ENCODE assay signal across 16 cellular contexts in the genomic region with DNA sequence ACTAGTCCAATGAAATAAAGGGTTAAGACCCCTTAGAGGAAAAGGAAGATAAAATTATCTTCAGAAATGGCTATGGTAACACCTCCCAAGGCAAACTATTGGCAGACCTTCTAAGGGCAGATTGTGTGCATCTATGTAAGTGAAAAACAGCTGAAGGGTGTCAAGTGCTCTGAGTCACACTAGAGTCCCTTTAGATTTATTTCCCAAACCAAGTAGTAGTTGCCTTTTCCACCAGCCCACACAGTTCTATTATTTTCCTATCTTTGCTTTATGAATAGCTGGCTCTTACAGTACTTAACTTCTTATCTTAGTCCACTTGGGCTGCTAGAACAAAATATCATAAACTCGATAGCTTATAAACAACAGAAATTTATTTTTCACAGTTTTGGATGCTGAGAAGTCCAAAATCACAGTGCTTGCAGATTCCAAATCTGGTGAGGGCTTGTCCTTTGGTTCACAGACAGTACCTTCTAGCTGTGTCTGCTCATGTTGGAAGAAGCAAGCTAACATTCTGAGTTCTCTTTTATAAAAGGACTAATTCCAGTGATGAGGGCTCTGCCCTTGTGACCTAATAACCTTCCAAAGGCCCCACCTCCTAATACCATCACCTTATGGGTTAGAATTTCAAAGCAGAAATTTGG.
"Had no signal": no experiment of that assay in that cellular context is flagged by ENCODE, and none has a peak within 500 bp of the region (broad histone marks: within the 10 kb centered on the region; RNA-seq: fewer than 3 reads in every experiment).

No MANE protein-coding gene starts in this region.

- DNase-seq: activated CD4-positive, alpha-beta T cell treated with anti-CD3 and anti-CD28 coated beads, Interleukin-2, amount 50 U/mL, for 4 hours; activated naive CD4-positive, alpha-beta T cell treated with anti-CD3 and anti-CD28 coated beads for 36 hours; activated naive CD8-positive, alpha-beta T cell treated with anti-CD3 and anti-CD28 coated beads, Interleukin-2, amount 50 U/mL, for 24 hours; colonic mucosa; foreskin fibroblast; stimulated activated CD4-positive, alpha-beta T cell treated with anti-CD3 and anti-CD28 coated beads, Interleukin-15, amount 100 ng/mL, for 24 hours; stimulated activated CD4-positive, alpha-beta T cell treated with anti-CD3 and anti-CD28 coated beads, Interleukin-4, amount 100 ng/mL, for 1 hour; stimulated activated naive B cell treated with anti-CD40 and anti-IgM and Interleukin-4, amounts not matched to agents 10 μg/mL and 1 μg/mL and 100 μg/mL, for 72 hours; thyroid gland had no signal

- H3K36me3 ChIP-seq: ascending aorta, colonic mucosa, esophagus muscularis mucosa, thyroid gland had no signal

- H3K4me1 ChIP-seq: ascending aorta, colonic mucosa, esophagus muscularis mucosa, thyroid gland had no signal

- H3K27ac ChIP-seq: ascending aorta, colonic mucosa, esophagus muscularis mucosa, skin epidermis, thyroid gland had no signal

- H3K4me3 ChIP-seq: ascending aorta, colonic mucosa, esophagus muscularis mucosa, skin epidermis, thyroid gland had no signal

- H3K27me3 ChIP-seq: ascending aorta, colonic mucosa, esophagus muscularis mucosa, thyroid gland had no signal

- ATAC-seq: activated CD4-positive, CD25-positive, alpha-beta regulatory T cell treated with anti-CD3 and anti-CD28 coated beads, Interleukin-2, amount 50 U/mL, for 24 hours; activated naive CD8-positive, alpha-beta T cell treated with anti-CD3 and anti-CD28 coated beads, Interleukin-2, amount 50 U/mL, for 24 hours; activated T-helper 17 cell treated with anti-CD3 and anti-CD28 coated beads, Interleukin-2, amount 50 U/mL, for 72 hours; left lobe of liver; natural killer cell treated with Interleukin-12 subunit alpha and Interleukin-12 subunit beta and Interleukin-15 and Interleukin-18, amount 100 ng/mL, for 72 hours; stimulated activated naive B cell treated with anti-CD40 and anti-IgM and Interleukin-4, amounts not matched to agents 10 μg/mL and 1 μg/mL and 100 μg/mL, for 72 hours had no signal

- H3K9me3 ChIP-seq: ascending aorta, colonic mucosa, esophagus muscularis mucosa, thyroid gland had no signal
